Comparison of ENCODE assay signal across 9 cellular contexts in genomic region chr10:93813507-93814465, GRCh38. TPM values are rescaled to one million over a fixed set of nuclear protein-coding genes. Genes with fewer than 3 reads are reported as not detected.
DNase-seq lines count a peak whose midpoint lies in the region; ATAC-seq and TF ChIP-seq lines count a peak whose summit lies in the region.
"Had no signal": no experiment of that assay in that cellular context is flagged by ENCODE, and none has a peak within 500 bp of the region (broad histone marks: within the 10 kb centered on the region; RNA-seq: fewer than 3 reads in every experiment).

No MANE protein-coding gene starts in this region.

- H4K91ac ChIP-seq in H9 (ENCODE audit: insufficient read length, low read depth, low read length): no peak overlapping the region

- H3K18ac ChIP-seq in H9 (ENCODE audit: insufficient read length, low read depth, low read length): no peak overlapping the region

- H2BK5ac ChIP-seq in H9 (ENCODE audit: insufficient read length, low read length): no peak overlapping the region

- H2AFZ ChIP-seq in H9 (ENCODE audit: low read length): no peak overlapping the region

- H3F3A ChIP-seq in DOHH2 (ENCODE audit: control insufficient read depth, insufficient read depth): no peaks in the 10 kb centered on the region

- H3K4me3 Mint-ChIP-seq in H9: no peak overlapping the region
- no peak overlapping the region for H3K4me3 Mint-ChIP-seq in glutamatergic neuron (ENCODE audit: unreplicated experiment)

- no peak overlapping the region for H2AK5ac ChIP-seq in H9 (ENCODE audit: insufficient read length, low read length)

- no peak overlapping the region for H3K27ac ChIP-seq in DOHH2 (ENCODE audit: low read depth, low read length)
- H3K27ac ChIP-seq in H9 (ENCODE audit: insufficient read length, low read depth, low read length): no peak overlapping the region
- H3K27ac ChIP-seq in psoas muscle: no peak overlapping the region

- no peak overlapping the region for H3K56ac ChIP-seq in H9 (ENCODE audit: insufficient read length, low read depth, low read length)

- no peaks in the 10 kb centered on the region for H4K20me1 ChIP-seq in DOHH2 (ENCODE audit: control insufficient read depth, insufficient read depth, low read depth, low read length)
- no peaks in the 10 kb centered on the region for H4K20me1 ChIP-seq in H9 (ENCODE audit: control insufficient read depth, insufficient read depth, insufficient read length)

- DNase-seq in H9 (peak; percentile 72), OCI-M1 (lab: John Stamatoyannopoulos, UW) (peak; percentile 38), glutamatergic neuron (peak; percentile 58), psoas muscle (peak; percentile 53 to 68)
- DNase-seq in activated effector memory CD4-positive, alpha-beta T cell treated with Interleukin-2 at 50 U/mL for 16 hours: peak; percentile 2

- intact Hi-C loops in psoas muscle (cut with DNase I): loop anchor here in 1 of 2 donors (5.0 kb wide), 1 partner anchor 111 kb away; the partner anchor contains the start of gene FRA10AC1

- H3K36me3 Mint-ChIP-seq in H9 (ENCODE audit: insufficient read depth in 1 of 3, low read depth in 3 of 3) (no peaks in the 10 kb centered on the region), glutamatergic neuron (ENCODE audit: unreplicated experiment) (no peaks in the 10 kb centered on the region)

- no peaks in the 10 kb centered on the region for H3K9me2 ChIP-seq in DOHH2 (replicated peaks; ENCODE audit: control insufficient read depth, low read length)

- no peak overlapping the region for H2BK12ac ChIP-seq in H9 (ENCODE audit: insufficient read length, low read depth, low read length)

- H4K5ac ChIP-seq in H9 (ENCODE audit: insufficient read length, low read depth, low read length): no peak overlapping the region

- no peaks in the 10 kb centered on the region for H3K23me2 ChIP-seq in H9 (ENCODE audit: insufficient read length, low read depth, low read length, poor library complexity, severe bottlenecking)

- no peak overlapping the region for H3K4ac ChIP-seq in H9 (ENCODE audit: low read depth, low read length)

- H3K4me1 Mint-ChIP-seq in H9: peaks cover 22 to 28% of the 10 kb centered on the region in 2 experiments
- peaks cover 12% of the 10 kb centered on the region for H3K4me1 Mint-ChIP-seq in glutamatergic neuron (ENCODE audit: low read depth, unreplicated experiment)

- H3K27me3 ChIP-seq in DOHH2 (ENCODE audit: control insufficient read depth, low read length) (no peaks in the 10 kb centered on the region; the same call in 1 of the 2 replicates), H9 (ENCODE audit: insufficient read depth, low read length) (no peaks in the 10 kb centered on the region), psoas muscle (ENCODE audit: insufficient read depth in 3 of 3, low read length in 2 of 3) (no peaks in the 10 kb centered on the region)

- H3K4me3 ChIP-seq in DOHH2 (ENCODE audit: low read length) (no peak overlapping the region), psoas muscle (no peak overlapping the region)

- H4K8ac ChIP-seq in H9 (replicated peaks; ENCODE audit: insufficient read length, low read depth, low read length): no peak overlapping the region

- H3K9ac ChIP-seq in H9 (ENCODE audit: extremely low read depth, insufficient read length, low read length): no peak overlapping the region

- no peaks in the 10 kb centered on the region for H3K79me1 ChIP-seq in H9 (ENCODE audit: insufficient read depth, low read depth, low read length, poor library complexity, severe bottlenecking)

- no peaks in the 10 kb centered on the region for H3K36me3 ChIP-seq in DOHH2 (ENCODE audit: control insufficient read depth, low read length)
- H3K36me3 ChIP-seq in psoas muscle (ENCODE audit: insufficient read depth in 1 of 2, low read depth in 1 of 2): no peaks in the 10 kb centered on the region

- H3T11ph ChIP-seq in H9 (ENCODE audit: low read length): no peak overlapping the region

- H3K23ac ChIP-seq in H9 (ENCODE audit: insufficient read length, low read depth, low read length): no peak overlapping the region

- TF ChIP-seq CTCF in DOHH2 (IDR thresholded peaks at IDR 0.05; ENCODE audit: low read depth, low read length, poor library complexity, severe bottlenecking): peak; percentile 81
- peak; percentile 87 for TF ChIP-seq CTCF in H9 (conservative IDR thresholded peaks at IDR 0.05)
- TF ChIP-seq CTCF in glutamatergic neuron (IDR thresholded peaks at IDR 0.05; ENCODE audit: partially characterized antibody, unreplicated experiment): peak; percentile 66
- TF ChIP-seq CTCF in psoas muscle (IDR thresholded peaks at IDR 0.05): peak; percentile 55

- no peak overlapping the region for H3K14ac ChIP-seq in H9 (ENCODE audit: insufficient read depth, low read length)

- H3K27ac Mint-ChIP-seq in H9 (no peak overlapping the region), glutamatergic neuron (ENCODE audit: unreplicated experiment) (no peak overlapping the region)

- H3K9me3 ChIP-seq in DOHH2 (ENCODE audit: control insufficient read depth, insufficient read depth, low read length) (no peaks in the 10 kb centered on the region), H9 (ENCODE audit: control insufficient read depth, low read depth, low read length) (no peaks in the 10 kb centered on the region), psoas muscle (no peaks in the 10 kb centered on the region)

- H3K79me2 ChIP-seq in DOHH2 (ENCODE audit: control insufficient read depth, low read length) (no peaks in the 10 kb centered on the region), H9 (ENCODE audit: insufficient read depth, low read length) (no peaks in the 10 kb centered on the region)

- ATAC-seq in psoas muscle (peak; percentile 82 to 95 (median 90)), HG02840 (IDR thresholded peaks at IDR 0.05; ENCODE audit: low FRiP score, unreplicated experiment) (no peak), GM18511 (IDR thresholded peaks at IDR 0.05; ENCODE audit: unreplicated experiment) (no peak)

- H3K9me3 Mint-ChIP-seq in H9 (no peaks in the 10 kb centered on the region), glutamatergic neuron (ENCODE audit: unreplicated experiment) (peaks cover 3% of the 10 kb centered on the region)

- H2BK120ac ChIP-seq in H9 (ENCODE audit: low read depth, low read length, poor library complexity, severe bottlenecking): no peak overlapping the region

- no peak overlapping the region for H2BK20ac ChIP-seq in H9 (ENCODE audit: low read depth, low read length, poor library complexity, severe bottlenecking)

- H3K4me1 ChIP-seq in DOHH2 (ENCODE audit: control insufficient read depth, low read length) (no peaks in the 10 kb centered on the region), H9 (ENCODE audit: insufficient read depth, low read length) (no peaks in the 10 kb centered on the region; the same call in 1 of the 2 replicates), psoas muscle (no peaks in the 10 kb centered on the region)

- peaks cover 31% of the 10 kb centered on the region for H3K27me3 Mint-ChIP-seq in H9 (ENCODE audit: low read depth)
- H3K27me3 Mint-ChIP-seq in glutamatergic neuron (ENCODE audit: unreplicated experiment): peaks cover 4% of the 10 kb centered on the region

- no CpG with 5 or more reads among the region's 8 CpGs for WGBS in H9 (ENCODE audit: extremely low coverage, insufficient read length, low lambda C conversion rate)
- 59 to 67% (median 62%) methylated on average over 8 of the region's 8 CpGs for WGBS in psoas muscle, 3 donors

- no peak overlapping the region for H2BK15ac ChIP-seq in H9 (ENCODE audit: low read depth, low read length)

- H3K4me2 ChIP-seq in DOHH2 (ENCODE audit: low read length) (no peak overlapping the region), H9 (ENCODE audit: insufficient read depth, insufficient read length, low read length) (no peak overlapping the region)

RNA-seq across cellular contexts. Expression of gene LGI1, which starts 56.0 kb away (rescaled TPM):
- total RNA-seq in H9 (2021) (1.1 and 1.2 TPM in 2 replicates), glutamatergic neuron (ENCODE audit: unreplicated experiment) (174 TPM), psoas muscle (1 to 10 TPM; 1.3 to 7.3 (median 2.6) TPM)
- 1 to 10 TPM in 2 of 3 donors, under 1 TPM in 1; 0.20 to 1.4 (median 1.4) TPM for polyA plus RNA-seq in psoas muscle
- total RNA-seq: activated CD8-positive, alpha-beta memory T cell treated with anti-CD3 and anti-CD28 coated beads for 36 hours had no signal

Comparison
In these comparisons a context has a peak if more than half of its experiments do, and no peak if none do; other contexts are left out.
1. DNase-seq: peak in every context shown above with its lines; median percentile 72 in H9; 60 in psoas muscle; 58 in glutamatergic neuron; 38 in OCI-M1; 2 in activated effector memory CD4-positive, alpha-beta T cell treated with Interleukin-2 at 50 U/mL for 16 hours.
2. ATAC-seq: peak in psoas muscle (4 of 4); none in HG02840 (single experiment) and GM18511 (single experiment).
3. RNA of gene LGI1, which starts 56.0 kb away (total RNA-seq): 174 TPM in glutamatergic neuron (single experiment); 1.3 to 7.3 TPM in psoas muscle and 1.1 to 1.2 TPM in H9; every median in the first group is over 10 times any median in the second.
4. Peak in every context shown above with its lines, with median percentiles within 50 percentile points of each other: CTCF ChIP-seq.